In the genomic region with DNA sequence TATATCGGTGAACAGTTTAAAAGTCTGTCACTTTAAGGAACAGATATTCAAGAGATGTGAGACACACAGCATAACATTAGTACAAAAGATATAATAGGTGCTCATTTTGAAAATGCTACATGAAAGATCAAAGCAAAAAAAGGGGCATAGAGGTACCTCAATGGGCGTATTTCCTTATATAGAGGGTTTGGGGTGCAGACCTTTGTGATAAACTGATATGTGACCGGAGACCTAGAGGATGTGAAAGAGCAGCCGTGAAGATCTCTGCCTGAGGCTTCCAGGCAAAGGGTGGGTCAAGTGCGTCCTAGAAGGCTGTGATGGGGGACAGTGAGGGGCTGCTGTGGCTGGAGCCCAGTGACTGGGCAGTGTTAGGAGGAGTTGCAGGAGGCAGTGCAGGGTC, we compare ENCODE assay signal across 1 cellular context.
TF ChIP-seq lines count a peak whose summit lies in the region.

No MANE protein-coding gene starts in this region.

TF ChIP-seq in HEK293T, 16 proteins besides CTCF, POLR2A, EP300 and RAD21 (continued from another document):
- TF ChIP-seq LEF1 (IDR thresholded peaks at IDR 0.05; ENCODE audit: borderline replicate concordance) = no peak
- TF ChIP-seq ELF4 (IDR thresholded peaks at IDR 0.05) = no peak
- no peak for TF ChIP-seq CTBP1 (IDR thresholded peaks at IDR 0.05; ENCODE audit: borderline replicate concordance)
- TF ChIP-seq NFRKB (IDR thresholded peaks at IDR 0.05) = no peak
- no peak for TF ChIP-seq SUZ12 (IDR thresholded peaks at IDR 0.05)
- no peak for TF ChIP-seq HDGF (IDR thresholded peaks at IDR 0.05; ENCODE audit: borderline replicate concordance)
- TF ChIP-seq, protein P1, sequence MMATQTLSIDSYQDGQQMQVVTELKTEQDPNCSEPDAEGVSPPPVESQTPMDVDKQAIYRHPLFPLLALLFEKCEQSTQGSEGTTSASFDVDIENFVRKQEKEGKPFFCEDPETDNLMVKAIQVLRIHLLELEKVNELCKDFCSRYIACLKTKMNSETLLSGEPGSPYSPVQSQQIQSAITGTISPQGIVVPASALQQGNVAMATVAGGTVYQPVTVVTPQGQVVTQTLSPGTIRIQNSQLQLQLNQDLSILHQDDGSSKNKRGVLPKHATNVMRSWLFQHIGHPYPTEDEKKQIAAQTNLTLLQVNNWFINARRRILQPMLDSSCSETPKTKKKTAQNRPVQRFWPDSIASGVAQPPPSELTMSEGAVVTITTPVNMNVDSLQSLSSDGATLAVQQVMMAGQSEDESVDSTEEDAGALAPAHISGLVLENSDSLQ (IDR thresholded peaks at IDR 0.05) = no peak
